In the genomic region with DNA sequence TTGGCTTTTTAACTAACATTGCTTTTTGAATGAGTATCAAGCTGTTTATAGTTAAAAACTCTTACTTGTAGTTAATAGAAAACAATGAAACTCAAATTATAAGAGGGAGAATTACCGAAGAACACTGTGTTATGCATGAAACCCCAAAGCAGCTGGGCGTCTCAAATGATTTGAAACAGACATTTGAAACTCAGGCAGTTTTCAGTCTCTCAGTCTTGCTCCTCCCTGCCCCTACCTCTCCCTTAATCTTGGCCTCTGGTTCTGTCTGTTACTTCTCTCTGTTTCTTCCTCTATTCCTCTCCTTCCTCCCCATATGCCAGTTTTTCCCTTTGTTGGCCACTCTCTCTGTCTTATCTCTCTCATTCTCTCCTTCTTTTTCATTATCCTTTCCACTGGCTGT, we compare ENCODE assay signal across 37 cellular contexts.
"Had no signal": no experiment of that assay in that cellular context is flagged by ENCODE, and none has a peak within 500 bp of the region (broad histone marks: within the 10 kb centered on the region; RNA-seq: fewer than 3 reads in every experiment).

No MANE protein-coding gene starts in this region.

- H3K27me3 Mint-ChIP-seq: activated naive CD4-positive, alpha-beta T cell treated with anti-CD3 and anti-CD28 coated beads, Interleukin-2, amount 10 ng/mL, durations not matched to agents 7 days and 5 days; activated naive CD4-positive, alpha-beta T cell treated with anti-CD3 and anti-CD28 coated beads, Interleukin-2, amount 50 U/mL, for 24 hours; activated naive CD8-positive, alpha-beta T cell; activated naive CD8-positive, alpha-beta T cell treated with anti-CD3 and anti-CD28 coated beads for 36 hours; activated naive CD8-positive, alpha-beta T cell treated with anti-CD3 and anti-CD28 coated beads, Interleukin-2, amount 10 ng/mL, durations not matched to agents 7 days and 5 days; activated naive CD8-positive, alpha-beta T cell treated with anti-CD3 and anti-CD28 coated beads, Interleukin-2, amount 50 U/mL, for 24 hours; activated T-cell treated with anti-CD3 and anti-CD28 coated beads, Interleukin-2, amount 50 U/mL, for 24 hours; activated T-helper 17 cell treated with anti-CD3 and anti-CD28 coated beads, Interleukin-2, amount 50 U/mL, for 72 hours; brain; central memory CD8-positive, alpha-beta T cell had no signal

- H3K27me3 ChIP-seq: adrenal gland, ascending aorta, body of pancreas, brain microvascular endothelial cell, breast epithelium, cardiac muscle cell had no signal

- DNase-seq: activated effector memory CD4-positive, alpha-beta T cell treated with anti-CD3 and anti-CD28 coated beads, Interleukin-2, amount 50 U/mL, for 16 hours; activated effector memory CD4-positive, alpha-beta T cell treated with Interleukin-2 at 50 U/mL for 16 hours; activated gamma-delta T cell; activated gamma-delta T cell treated with Interleukin-2 at 50 U/mL for 16 hours; activated naive CD4-positive, alpha-beta T cell; activated naive CD4-positive, alpha-beta T cell treated with anti-CD3 and anti-CD28 coated beads for 36 hours; activated naive CD4-positive, alpha-beta T cell treated with anti-CD3 and anti-CD28 coated beads, Interleukin-2, amount 10 ng/mL, durations not matched to agents 7 days and 5 days; activated naive CD4-positive, alpha-beta T cell treated with anti-CD3 and anti-CD28 coated beads, Interleukin-2, amount 50 U/mL, for 16 hours; activated naive CD4-positive, alpha-beta T cell treated with Interleukin-2 at 50 U/mL for 16 hours; activated naive CD8-positive, alpha-beta T cell treated with anti-CD3 and anti-CD28 coated beads for 36 hours; activated naive CD8-positive, alpha-beta T cell treated with anti-CD3 and anti-CD28 coated beads, Interleukin-2, amount 10 ng/mL, durations not matched to agents 7 days and 5 days; activated naive CD8-positive, alpha-beta T cell treated with anti-CD3 and anti-CD28 coated beads, Interleukin-2, amount 50 U/mL, for 24 hours; activated T-cell treated with anti-CD3 and anti-CD28 coated beads, Interleukin-2, amount 50 U/mL, for 24 hours; activated T-cell treated with anti-CD3 and anti-CD28 coated beads, Interleukin-2, amount 50 U/mL, for 4 hours; activated T-cell treated with anti-CD3 and anti-CD28 coated beads, Interleukin-2, amount 50 U/mL, for 48 hours; activated T-cell treated with anti-CD3 and anti-CD28 coated beads, Interleukin-2, amount 50 U/mL, for 72 hours; adrenal gland; amniotic stem cell; amygdala; anterior cingulate cortex; aorta; body of pancreas; brain microvascular endothelial cell; caudate nucleus; central memory CD4-positive, alpha-beta T cell; cerebellar nuclear complex had no signal

- H3K4me3 ChIP-seq: adrenal gland, ascending aorta, body of pancreas, breast epithelium, cardiac muscle cell had no signal

- H3K4me1 ChIP-seq: adrenal gland, ascending aorta, body of pancreas, breast epithelium had no signal

- H3K9me3 Mint-ChIP-seq: activated naive CD4-positive, alpha-beta T cell treated with anti-CD3 and anti-CD28 coated beads for 36 hours; activated naive CD4-positive, alpha-beta T cell treated with anti-CD3 and anti-CD28 coated beads, Interleukin-2, amount 50 U/mL, for 24 hours; activated naive CD8-positive, alpha-beta T cell treated with anti-CD3 and anti-CD28 coated beads, Interleukin-2, amount 10 ng/mL, durations not matched to agents 7 days and 5 days; activated T-cell treated with anti-CD3 and anti-CD28 coated beads, Interleukin-2, amount 50 U/mL, for 4 hours; activated T-helper 2 cell treated with anti-CD3 and anti-CD28 coated beads, Interferon-gamma antibody, Interleukin-2, Interleukin-4, amounts not matched to agents 10 μg/mL and 5 μg/mL and 100 μg/mL, durations not matched to agents 14 hours and 24 hours and 36 hours had no signal

- H3K9me3 ChIP-seq: adrenal gland, ascending aorta, body of pancreas, breast epithelium had no signal

- H3K27ac ChIP-seq: adrenal gland, ascending aorta, body of pancreas, brain microvascular endothelial cell, breast epithelium, cardiac muscle cell had no signal

- H3K27ac Mint-ChIP-seq: activated naive CD4-positive, alpha-beta T cell treated with anti-CD3 and anti-CD28 coated beads for 36 hours; activated naive CD4-positive, alpha-beta T cell treated with anti-CD3 and anti-CD28 coated beads, Interleukin-2, amount 10 ng/mL, durations not matched to agents 7 days and 5 days; activated naive CD4-positive, alpha-beta T cell treated with anti-CD3 and anti-CD28 coated beads, Interleukin-2, amount 50 U/mL, for 24 hours; activated naive CD4-positive, alpha-beta T cell treated with anti-CD3 and anti-CD28 coated beads, Interleukin-2, amount 50 U/mL, for 72 hours; activated naive CD8-positive, alpha-beta T cell; activated naive CD8-positive, alpha-beta T cell treated with anti-CD3 and anti-CD28 coated beads for 36 hours; activated naive CD8-positive, alpha-beta T cell treated with anti-CD3 and anti-CD28 coated beads, Interleukin-2, amount 10 ng/mL, durations not matched to agents 7 days and 5 days; activated naive CD8-positive, alpha-beta T cell treated with anti-CD3 and anti-CD28 coated beads, Interleukin-2, amount 50 U/mL, for 24 hours; activated T-cell treated with anti-CD3 and anti-CD28 coated beads, Interleukin-2, amount 50 U/mL, for 24 hours; activated T-cell treated with anti-CD3 and anti-CD28 coated beads, Interleukin-2, amount 50 U/mL, for 72 hours; activated T-helper 1 cell treated with anti-CD3 and anti-CD28 coated beads, Interleukin-12 subunit alpha, Interleukin-12 subunit beta, Interleukin-2, Interleukin-4 antibody, amounts not matched to agents 30 ng/mL and 10 ng/mL and 1 ng/mL, durations not matched to agents 14 hours and 24 hours and 36 hours; activated T-helper 17 cell treated with anti-CD3 and anti-CD28 coated beads, Interleukin-2, amount 50 U/mL, for 72 hours; activated T-helper 2 cell treated with anti-CD3 and anti-CD28 coated beads, Interferon-gamma antibody, Interleukin-2, Interleukin-4, amounts not matched to agents 10 μg/mL and 5 μg/mL and 100 μg/mL, durations not matched to agents 14 hours and 24 hours and 36 hours; brain had no signal

- H3K4me1 Mint-ChIP-seq: activated naive CD4-positive, alpha-beta T cell treated with anti-CD3 and anti-CD28 coated beads, Interleukin-2, amount 10 ng/mL, durations not matched to agents 7 days and 5 days; activated naive CD4-positive, alpha-beta T cell treated with anti-CD3 and anti-CD28 coated beads, Interleukin-2, amount 50 U/mL, for 24 hours; activated naive CD8-positive, alpha-beta T cell treated with anti-CD3 and anti-CD28 coated beads for 36 hours; activated naive CD8-positive, alpha-beta T cell treated with anti-CD3 and anti-CD28 coated beads, Interleukin-2, amount 10 ng/mL, durations not matched to agents 7 days and 5 days; activated naive CD8-positive, alpha-beta T cell treated with anti-CD3 and anti-CD28 coated beads, Interleukin-2, amount 50 U/mL, for 24 hours; activated T-helper 17 cell treated with anti-CD3 and anti-CD28 coated beads, Interleukin-2, amount 50 U/mL, for 72 hours; brain; central memory CD8-positive, alpha-beta T cell had no signal

- H3K4me3 Mint-ChIP-seq: activated naive CD4-positive, alpha-beta T cell treated with anti-CD3 and anti-CD28 coated beads for 36 hours; activated naive CD4-positive, alpha-beta T cell treated with anti-CD3 and anti-CD28 coated beads, Interleukin-2, amount 10 ng/mL, durations not matched to agents 7 days and 5 days; activated naive CD4-positive, alpha-beta T cell treated with anti-CD3 and anti-CD28 coated beads, Interleukin-2, amount 50 U/mL, for 24 hours; activated naive CD8-positive, alpha-beta T cell; activated naive CD8-positive, alpha-beta T cell treated with anti-CD3 and anti-CD28 coated beads for 36 hours; activated naive CD8-positive, alpha-beta T cell treated with anti-CD3 and anti-CD28 coated beads, Interleukin-2, amount 10 ng/mL, durations not matched to agents 7 days and 5 days; activated naive CD8-positive, alpha-beta T cell treated with anti-CD3 and anti-CD28 coated beads, Interleukin-2, amount 50 U/mL, for 24 hours; activated T-cell treated with anti-CD3 and anti-CD28 coated beads, Interleukin-2, amount 50 U/mL, for 24 hours; activated T-cell treated with anti-CD3 and anti-CD28 coated beads, Interleukin-2, amount 50 U/mL, for 4 hours; activated T-cell treated with anti-CD3 and anti-CD28 coated beads, Interleukin-2, amount 50 U/mL, for 72 hours; activated T-helper 1 cell treated with anti-CD3 and anti-CD28 coated beads, Interleukin-12 subunit alpha, Interleukin-12 subunit beta, Interleukin-2, Interleukin-4 antibody, amounts not matched to agents 30 ng/mL and 10 ng/mL and 1 ng/mL, durations not matched to agents 14 hours and 24 hours and 36 hours; activated T-helper 17 cell treated with anti-CD3 and anti-CD28 coated beads, Interleukin-2, amount 50 U/mL, for 72 hours; brain; central memory CD8-positive, alpha-beta T cell had no signal

- H3K36me3 ChIP-seq: adrenal gland, ascending aorta, brain microvascular endothelial cell, breast epithelium, cardiac muscle cell had no signal

- H3K36me3 Mint-ChIP-seq: activated naive CD4-positive, alpha-beta T cell treated with anti-CD3 and anti-CD28 coated beads, Interleukin-2, amount 10 ng/mL, durations not matched to agents 7 days and 5 days; activated naive CD4-positive, alpha-beta T cell treated with anti-CD3 and anti-CD28 coated beads, Interleukin-2, amount 50 U/mL, for 24 hours; activated naive CD4-positive, alpha-beta T cell treated with anti-CD3 and anti-CD28 coated beads, Interleukin-2, amount 50 U/mL, for 72 hours; activated naive CD8-positive, alpha-beta T cell; activated naive CD8-positive, alpha-beta T cell treated with anti-CD3 and anti-CD28 coated beads for 36 hours; activated naive CD8-positive, alpha-beta T cell treated with anti-CD3 and anti-CD28 coated beads, Interleukin-2, amount 10 ng/mL, durations not matched to agents 7 days and 5 days; brain had no signal

- ATAC-seq: activated naive CD4-positive, alpha-beta T cell treated with anti-CD3 and anti-CD28 coated beads, Interleukin-2, amount 50 U/mL, for 72 hours; activated naive CD8-positive, alpha-beta T cell treated with anti-CD3 and anti-CD28 coated beads, Interleukin-2, amount 50 U/mL, for 24 hours; activated T-cell treated with anti-CD3 and anti-CD28 coated beads, Interleukin-2, amount 50 U/mL, for 4 hours; activated T-cell treated with anti-CD3 and anti-CD28 coated beads, Interleukin-2, amount 50 U/mL, for 72 hours; activated T-helper 17 cell treated with anti-CD3 and anti-CD28 coated beads, Interleukin-2, amount 50 U/mL, for 72 hours; body of pancreas had no signal
